In the genomic region with DNA sequence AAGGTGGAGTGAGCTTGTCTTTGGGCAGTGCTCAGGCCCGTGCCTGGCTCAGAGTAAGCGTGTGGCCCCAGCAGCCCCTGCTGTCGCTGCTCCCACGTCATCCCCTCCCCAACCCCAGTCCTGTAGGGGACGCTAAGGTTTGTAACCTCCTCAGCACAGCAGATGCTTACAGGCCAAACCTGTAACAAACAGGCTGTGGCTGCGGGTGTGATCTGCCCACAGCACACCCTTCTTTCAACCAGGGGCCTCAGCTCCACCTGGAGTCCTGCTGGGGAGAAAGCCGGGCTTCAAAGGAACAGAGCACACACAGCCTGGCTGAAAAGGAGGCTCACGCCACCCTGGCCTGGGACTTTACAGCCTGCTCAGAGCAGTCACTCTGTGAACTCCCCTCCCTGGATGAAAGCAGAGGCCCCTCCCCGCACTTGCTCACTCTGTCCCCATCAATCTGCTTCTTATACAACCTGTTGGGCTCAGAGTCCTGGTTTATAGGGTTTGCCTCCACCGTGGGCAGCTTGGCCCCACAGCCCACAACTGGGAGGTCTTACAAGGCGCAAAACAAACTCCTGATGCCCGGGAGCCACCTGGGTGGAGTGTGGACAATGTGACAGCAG, we compare ENCODE assay signal across 12 cellular contexts. TPM values are rescaled to one million over a fixed set of nuclear protein-coding genes. Genes with fewer than 3 reads are reported as not detected.
DNase-seq lines count a peak whose midpoint lies in the region; ATAC-seq and TF ChIP-seq lines count a peak whose summit lies in the region.
"Had no signal": no experiment of that assay in that cellular context is flagged by ENCODE, and none has a peak within 500 bp of the region (broad histone marks: within the 10 kb centered on the region; RNA-seq: fewer than 3 reads in every experiment).

No MANE protein-coding gene starts in this region.

- 71 to 74% methylated on average over 12 of the region's 12 CpGs for WGBS in GM23248 (ENCODE audit: low coverage in 1 of 2, low lambda C conversion rate in 2 of 2, missing lambda C conversion rate in 2 of 2), 2 experiments

- H3K36me3 ChIP-seq in GM23248 (ENCODE audit: low read depth) (no peaks in the 10 kb centered on the region), PC-9 (ENCODE audit: low read depth) (no peaks in the 10 kb centered on the region), iPS-20b (ENCODE audit: insufficient read depth, low read depth, low read length) (no peaks in the 10 kb centered on the region), skeletal muscle satellite cell (ENCODE audit: insufficient read depth, low read length) (no peaks in the 10 kb centered on the region)
- H3K36me3 ChIP-seq: gastrocnemius medialis, pancreas had no signal

- H3K27ac ChIP-seq in GM23248 (no peak overlapping the region), PC-9 (no peak overlapping the region), iPS-20b (ENCODE audit: low read length) (no peak overlapping the region)
- H3K27ac ChIP-seq: pancreas had no signal

- in situ Hi-C loops in GM23248 (cut with MboI): no loop called here

- POLR2A ChIA-PET in PC-9 (lab: Charles Lee; ENCODE audit: unreplicated experiment): interaction anchor here (0.7 kb wide), 1 partner anchor 16 kb away, joined by 7 read pairs; no protein-coding TSS in a partner anchor

- DNase-seq in GM23248: no peak
- DNase-seq in PC-9: no peak
- no peak for DNase-seq in NCI-H2029 treated with DMSO at 0.1 percent for 48 hours (lab: John Stamatoyannopoulos, UW)
- DNase-seq: gastrocnemius medialis; NCI-H1092 treated with DMSO at 0.1 percent for 48 hours; pancreas; stimulated activated naive CD4-positive, alpha-beta T cell had no signal

- peak overlapping the region; percentile 19; the same call in 1 of the 2 replicates for H3K9ac ChIP-seq in GM23248
- 0 out of 2 replicates have a peak overlapping the region, but pooled peaks have one; percentile 22 for H3K9ac ChIP-seq in iPS-20b (ENCODE audit: low read depth, low read length)
- no peak overlapping the region for H3K9ac ChIP-seq in skeletal muscle satellite cell (ENCODE audit: low read depth, low read length)

- no peaks in the 10 kb centered on the region; the same call in 1 of the 2 replicates for H3K27me3 ChIP-seq in GM23248 (replicated peaks; ENCODE audit: insufficient read depth)
- peaks cover 54% of the 10 kb centered on the region for H3K27me3 ChIP-seq in PC-9 (ENCODE audit: insufficient read depth, low read depth)
- no peaks in the 10 kb centered on the region for H3K27me3 ChIP-seq in iPS-20b (ENCODE audit: insufficient read depth, low read length)
- peaks cover 71% of the 10 kb centered on the region for H3K27me3 ChIP-seq in skeletal muscle satellite cell (ENCODE audit: control insufficient read depth, insufficient read depth, low read length)
- H3K27me3 ChIP-seq: pancreas had no signal

- H3K4me1 ChIP-seq in GM23248 (ENCODE audit: insufficient read depth) (no peaks in the 10 kb centered on the region), PC-9 (replicated peaks; ENCODE audit: insufficient read depth) (no peaks in the 10 kb centered on the region), iPS-20b (ENCODE audit: insufficient read depth, low read length) (peaks cover 5% of the 10 kb centered on the region; the same call in 1 of the 2 replicates), skeletal muscle satellite cell (ENCODE audit: control insufficient read depth, insufficient read depth, low read length) (no peaks in the 10 kb centered on the region)
- H3K4me1 ChIP-seq: gastrocnemius medialis, pancreas had no signal

- CTCF ChIA-PET in PC-9 (lab: Charles Lee): no interaction called here

- H3K4me2 ChIP-seq in GM23248 (ENCODE audit: unreplicated experiment) (peak overlapping the region; percentile 68), PC-9 (peak overlapping the region; percentile 46), skeletal muscle satellite cell (ENCODE audit: low read length) (peak overlapping the region; percentile 57)

- H3K9me3 ChIP-seq in GM23248 (ENCODE audit: low read depth): no peaks in the 10 kb centered on the region
- H3K9me3 ChIP-seq in PC-9 (ENCODE audit: insufficient read depth, low read depth): no peaks in the 10 kb centered on the region
- H3K9me3 ChIP-seq in iPS-20b (ENCODE audit: insufficient read depth, low read depth, low read length): no peaks in the 10 kb centered on the region
- no peaks in the 10 kb centered on the region for H3K9me3 ChIP-seq in skeletal muscle satellite cell (replicated peaks; ENCODE audit: low read length)
- H3K9me3 ChIP-seq: gastrocnemius medialis, pancreas had no signal

- no peak for ATAC-seq in HG02852 (IDR thresholded peaks at IDR 0.05; ENCODE audit: unreplicated experiment)
- no peak for ATAC-seq in HG02759 (IDR thresholded peaks at IDR 0.05; ENCODE audit: unreplicated experiment)
- ATAC-seq: gastrocnemius medialis, left lobe of liver, pancreas had no signal

- H3K4me3 ChIP-seq in GM23248 (peak overlapping the region; percentile 51), PC-9 (no peak overlapping the region), iPS-20b (ENCODE audit: low read length) (no peak overlapping the region), skeletal muscle satellite cell (ENCODE audit: low read length) (peak overlapping the region; percentile 41)
- H3K4me3 ChIP-seq: gastrocnemius medialis, pancreas had no signal

- H4K20me1 ChIP-seq in GM23248 (ENCODE audit: insufficient read depth): no peaks in the 10 kb centered on the region
- H4K20me1 ChIP-seq in PC-9 (ENCODE audit: insufficient read depth): no peaks in the 10 kb centered on the region; the same call in 1 of the 2 replicates

- intact Hi-C loops in PC-9 (cut with micrococcal nuclease; ENCODE audit: unreplicated experiment): no loop called here

- H3K79me2 ChIP-seq in GM23248 (ENCODE audit: insufficient read depth) (no peaks in the 10 kb centered on the region), PC-9 (ENCODE audit: low read depth) (no peaks in the 10 kb centered on the region)

- H3K9me2 ChIP-seq in GM23248 (ENCODE audit: insufficient read depth) (no peaks in the 10 kb centered on the region), PC-9 (ENCODE audit: insufficient read depth) (no peaks in the 10 kb centered on the region)

- H3F3A ChIP-seq in GM23248 (ENCODE audit: insufficient read depth) (no peaks in the 10 kb centered on the region), PC-9 (ENCODE audit: insufficient read depth, low read depth) (no peaks in the 10 kb centered on the region)

- BruUV-seq in PC-9 (replicated peaks; lab: Mats Ljungman, UMichigan): no TSS peak

- TF ChIP-seq CTCF in PC-9 (conservative IDR thresholded peaks at IDR 0.05): no peak

- H2AFZ ChIP-seq in GM23248: peak overlapping the region; percentile 47; the same call in 1 of the 2 replicates
- H2AFZ ChIP-seq in PC-9: peak overlapping the region; percentile 50

RNA-seq across cellular contexts. Expression of gene SCUBE1, which starts 54.3 kb away (rescaled TPM):
- total RNA-seq in GM23248 (2014; rRNA removed; shearing (Covaris generic)): not detected in 2 replicates
- not detected in 2 replicates for polyA plus RNA-seq in GM23248 (2016; fragmentation: Nextera tagmentation; extraction: Ambion mirVana)
- not detected in 2 replicates for total RNA-seq in PC-9 (2021)
- total RNA-seq in skeletal muscle satellite cell (2012; rRNA removed): 0.87 TPM in 1 of 2 replicates, not detected in the other

Comparison
In these comparisons a context has a peak if more than half of its experiments do, and no peak if none do; other contexts are left out.
1. H3K4me3 ChIP-seq: peak in GM23248 (single experiment) and skeletal muscle satellite cell (single experiment); none in PC-9 (single experiment) and iPS-20b (single experiment).
2. Peak in every context shown above with its lines, with median percentiles within 50 percentile points of each other: H3K4me2 ChIP-seq.